In genomic region chr5:84287964-84288363, GRCh38 we compare ENCODE assay signal across 1 cellular context.
A peak's percentile ranks its signal among the peaks of the same experiment; 100 is the strongest.
TF ChIP-seq lines count a peak whose summit lies in the region.

No MANE protein-coding gene starts in this region.

TF ChIP-seq in SK-N-SH, 30 proteins besides CTCF, POLR2A, EP300 and RAD21 (continued from another document):
- TF ChIP-seq REST (IDR thresholded peaks at IDR 0.05; ENCODE audit: low read depth, low read length) (0 out of 2 replicates have a peak, but pooled peaks have one; percentile 37), FOSL2 (IDR thresholded peaks at IDR 0.05; ENCODE audit: borderline replicate concordance, low read depth) (peak; percentile 88), JUND (IDR thresholded peaks at IDR 0.05) (peak; percentile 86), MXI1 (IDR thresholded peaks at IDR 0.05; ENCODE audit: low read depth, low read length) (no peak), POLR2AphosphoS5 (IDR thresholded peaks at IDR 0.05; ENCODE audit: low read depth, low read length) (peak; percentile 34; the same call in 1 of the 2 replicates), MAX (IDR thresholded peaks at IDR 0.05; ENCODE audit: low read depth) (peak; percentile 63), EZH2phosphoT487 (IDR thresholded peaks at IDR 0.05; ENCODE audit: borderline replicate concordance, low read depth) (no peak)
